In the genomic region with DNA sequence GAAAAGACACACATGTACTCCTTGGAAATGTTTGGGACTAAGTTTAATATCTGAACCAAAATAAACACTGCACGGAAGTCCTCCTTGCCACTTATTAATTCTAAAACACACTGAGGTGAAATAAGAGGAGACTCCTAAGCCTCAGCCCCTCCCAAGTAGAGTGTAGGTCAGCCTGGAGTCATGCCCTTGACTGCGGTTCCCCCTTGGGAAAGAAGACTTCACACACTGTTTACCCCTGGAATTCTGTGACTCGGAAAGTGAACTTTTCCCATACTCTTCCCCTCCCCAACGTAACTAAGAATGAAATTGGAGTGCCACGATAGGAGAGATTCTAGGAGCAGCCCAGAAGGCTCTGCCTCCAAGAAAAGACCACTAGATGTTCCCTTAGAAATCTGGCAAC, we compare ENCODE assay signal across 29 cellular contexts.
"Had no signal": no experiment of that assay in that cellular context is flagged by ENCODE, and none has a peak within 500 bp of the region (broad histone marks: within the 10 kb centered on the region; RNA-seq: fewer than 3 reads in every experiment).

No MANE protein-coding gene starts in this region.

- H3K9me3 ChIP-seq: gastroesophageal sphincter, heart left ventricle, lower lobe of right lung, mucosa of descending colon, neutrophil, right atrium auricular region, spleen, testis, tibial artery had no signal

- H3K27me3 ChIP-seq: dorsolateral prefrontal cortex, gastroesophageal sphincter, heart left ventricle, neutrophil, right atrium auricular region, spleen, testis, tibial artery had no signal

- H3K9me3 Mint-ChIP-seq: mesothelial cell of epicardium; naive thymus-derived CD8-positive, alpha-beta T cell; stimulated activated memory B cell treated with anti-CD40 and anti-IgM and Interleukin-4, amounts not matched to agents 10 μg/mL and 1 μg/mL and 100 μg/mL, for 72 hours; type B pancreatic cell had no signal

- H3K9ac ChIP-seq: parathyroid adenoma had no signal

- H3K4me1 ChIP-seq: gastroesophageal sphincter, lower lobe of right lung, right atrium auricular region, tibial artery had no signal

- H3K4me3 ChIP-seq: dorsolateral prefrontal cortex, gastroesophageal sphincter, heart left ventricle, lower lobe of right lung, mucosa of descending colon, right atrium auricular region, skin epidermis, spleen, testis, tibial artery had no signal

- H3K27ac ChIP-seq: dorsolateral prefrontal cortex, epithelial cell of prostate, gastroesophageal sphincter, heart left ventricle, lower lobe of right lung, neutrophil, parathyroid adenoma, right atrium auricular region, skin epidermis, spleen, testis, tibial artery had no signal

- H3K36me3 ChIP-seq: gastroesophageal sphincter, heart left ventricle, lower lobe of right lung, neutrophil, right atrium auricular region, spleen, tibial artery had no signal

- H3K36me3 Mint-ChIP-seq: mesothelial cell of epicardium; naive thymus-derived CD8-positive, alpha-beta T cell; stimulated activated memory B cell treated with anti-CD40 and anti-IgM and Interleukin-4, amounts not matched to agents 10 μg/mL and 1 μg/mL and 100 μg/mL, for 72 hours; type B pancreatic cell had no signal

- H2AFZ ChIP-seq: parathyroid adenoma had no signal

- DNase-seq: central memory CD4-positive, alpha-beta T cell; dorsolateral prefrontal cortex; effector CD4-positive, alpha-beta T cell; foreskin fibroblast; heart left ventricle; hippocampal formation; left cardiac atrium; left ventricle myocardium superior; lower lobe of right lung; mucosa of descending colon; naive thymus-derived CD8-positive, alpha-beta T cell; spleen; stimulated activated CD4-positive, alpha-beta T cell treated with anti-CD3 and anti-CD28 coated beads, Interleukin-4, amount 100 ng/mL, for 4 hours; stimulated activated naive CD8-positive, alpha-beta T cell treated with anti-CD3 and anti-CD28 coated beads, Interleukin-15, Interleukin-2, amounts not matched to agents 100 U/mL and 50 U/mL, for 24 hours; substantia nigra; testis; tibial artery had no signal

- H3K27me3 Mint-ChIP-seq: stimulated activated memory B cell treated with anti-CD40 and anti-IgM and Interleukin-4, amounts not matched to agents 10 μg/mL and 1 μg/mL and 100 μg/mL, for 72 hours; type B pancreatic cell had no signal

- ATAC-seq: esophagus mucosa; gastroesophageal sphincter; heart left ventricle; left cardiac atrium; left ventricle myocardium superior; lower lobe of right lung; mucosa of descending colon; naive thymus-derived CD8-positive, alpha-beta T cell; sciatic nerve; stimulated activated memory B cell treated with anti-CD40 and anti-IgM and Interleukin-4, amounts not matched to agents 10 μg/mL and 1 μg/mL and 100 μg/mL, for 72 hours; stimulated activated naive CD8-positive, alpha-beta T cell treated with anti-CD3 and anti-CD28 coated beads, Interleukin-15, Interleukin-2, amounts not matched to agents 100 U/mL and 50 U/mL, for 24 hours had no signal

- H3K4me3 Mint-ChIP-seq: mesothelial cell of epicardium; naive thymus-derived CD8-positive, alpha-beta T cell; stimulated activated memory B cell treated with anti-CD40 and anti-IgM and Interleukin-4, amounts not matched to agents 10 μg/mL and 1 μg/mL and 100 μg/mL, for 72 hours; type B pancreatic cell had no signal

- H3K27ac Mint-ChIP-seq: mesothelial cell of epicardium; naive thymus-derived CD8-positive, alpha-beta T cell; progenitor cell of endocrine pancreas; stimulated activated memory B cell treated with anti-CD40 and anti-IgM and Interleukin-4, amounts not matched to agents 10 μg/mL and 1 μg/mL and 100 μg/mL, for 72 hours; type B pancreatic cell had no signal
